14 cellular contexts compared by ENCODE assay signal in the genomic region with DNA sequence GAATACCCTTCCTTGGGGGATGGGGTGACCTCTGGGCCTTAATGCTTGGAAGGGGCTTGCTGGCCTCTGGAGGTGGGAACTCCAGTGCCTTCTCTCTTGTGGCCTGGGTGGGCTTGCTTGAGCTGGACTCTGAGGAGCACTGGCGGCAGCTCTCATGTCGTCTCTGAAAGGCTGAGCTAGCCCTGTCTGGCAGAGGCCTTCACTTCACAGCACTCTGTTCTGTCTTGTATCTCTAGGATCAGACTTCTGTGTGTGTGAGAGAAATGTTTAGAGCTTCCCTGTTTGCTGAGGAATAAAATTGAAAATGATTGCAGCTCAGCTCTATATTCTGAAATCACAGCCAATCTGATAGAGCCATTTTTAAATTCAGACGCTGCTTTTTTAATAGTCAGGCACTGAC.
"Had no signal": no experiment of that assay in that cellular context is flagged by ENCODE, and none has a peak within 500 bp of the region (broad histone marks: within the 10 kb centered on the region; RNA-seq: fewer than 3 reads in every experiment).

No MANE protein-coding gene starts in this region.

- H3K4me1 ChIP-seq: colonic mucosa, psoas muscle, testis had no signal

- H3K4me3 ChIP-seq: colonic mucosa, esophagus muscularis mucosa, left ventricle myocardium inferior, psoas muscle, sigmoid colon, stomach, testis had no signal

- H3K27me3 ChIP-seq: colonic mucosa, esophagus muscularis mucosa, sigmoid colon, stomach, testis had no signal

- H3K4me1 Mint-ChIP-seq: activated T-helper 17 cell treated with anti-CD3 and anti-CD28 coated beads, Interleukin-2, amount 50 U/mL, for 72 hours had no signal

- ATAC-seq: activated T-helper 17 cell treated with anti-CD3 and anti-CD28 coated beads, Interleukin-2, amount 50 U/mL, for 72 hours; psoas muscle had no signal

- H3K27ac Mint-ChIP-seq: activated T-helper 17 cell treated with anti-CD3 and anti-CD28 coated beads, Interleukin-2, amount 50 U/mL, for 72 hours; nephron progenitor cell had no signal

- H3K27ac ChIP-seq: colonic mucosa, left ventricle myocardium inferior, psoas muscle, sigmoid colon, stomach, testis had no signal

- H3K27me3 Mint-ChIP-seq: activated T-helper 17 cell treated with anti-CD3 and anti-CD28 coated beads, Interleukin-2, amount 50 U/mL, for 72 hours had no signal

- H3K4me3 Mint-ChIP-seq: activated T-helper 17 cell treated with anti-CD3 and anti-CD28 coated beads, Interleukin-2, amount 50 U/mL, for 72 hours; nephron progenitor cell had no signal

- H3K9me3 ChIP-seq: colonic mucosa, esophagus muscularis mucosa, left ventricle myocardium inferior, psoas muscle, sigmoid colon, stomach, testis had no signal

- H3K36me3 ChIP-seq: colonic mucosa, esophagus muscularis mucosa, left ventricle myocardium inferior, sigmoid colon, stomach had no signal

- DNase-seq: activated CD4-positive, CD25-positive, alpha-beta regulatory T cell treated with anti-CD3 and anti-CD28 coated beads, Interleukin-2, amount 50 U/mL, for 72 hours; activated naive CD4-positive, alpha-beta T cell treated with Interleukin-2 at 50 U/mL for 16 hours; aorta; colonic mucosa; left ventricle myocardium inferior; mesendoderm; nephron progenitor cell; psoas muscle; sigmoid colon; stimulated activated CD4-positive, alpha-beta T cell treated with anti-CD3 and anti-CD28 coated beads, Interleukin-1b, Interleukin-23, amount 100 ng/mL, for 48 hours; stomach; testis had no signal
